12 cellular contexts compared by ENCODE assay signal in genomic region chr7:23410446-23411183, GRCh38. TPM values are rescaled to one million over a fixed set of nuclear protein-coding genes. Genes with fewer than 3 reads are reported as not detected.
A peak's percentile ranks its signal among the peaks of the same experiment; 100 is the strongest.
DNase-seq lines count a peak whose midpoint lies in the region; ATAC-seq and TF ChIP-seq lines count a peak whose summit lies in the region.
"Had no signal": no experiment of that assay in that cellular context is flagged by ENCODE, and none has a peak within 500 bp of the region (broad histone marks: within the 10 kb centered on the region; RNA-seq: fewer than 3 reads in every experiment).

No MANE protein-coding gene starts in this region.

- H3K4me1 ChIP-seq in right lobe of liver, result no peaks in the 10 kb centered on the region

- H3K36me3 Mint-ChIP-seq in HFFc6 (ENCODE audit: low read depth), result peaks cover 50% of the 10 kb centered on the region
- H3K36me3 Mint-ChIP-seq: CD4-positive, CD25-positive, alpha-beta regulatory T cell; T-cell had no signal

- ATAC-seq in GM18502 (IDR thresholded peaks at IDR 0.05; ENCODE audit: poor library complexity, unreplicated experiment) (peak; percentile 95), GM21367 (IDR thresholded peaks at IDR 0.05; ENCODE audit: unreplicated experiment) (peak; percentile 75), HG03097 (IDR thresholded peaks at IDR 0.05; ENCODE audit: low FRiP score, unreplicated experiment) (peak; percentile 84), right lobe of liver (no peak)
- ATAC-seq: T-cell had no signal

- no peak overlapping the region for H3K27ac ChIP-seq in right lobe of liver
- H3K27ac ChIP-seq: spleen had no signal

- no peak overlapping the region for H3K27ac Mint-ChIP-seq in HFFc6
- H3K27ac Mint-ChIP-seq: CD4-positive, CD25-positive, alpha-beta regulatory T cell; T-cell had no signal

- no peaks in the 10 kb centered on the region for H3K36me3 ChIP-seq in right lobe of liver
- H3K36me3 ChIP-seq: spleen had no signal

- no peaks in the 10 kb centered on the region; the same call in 1 of the 2 replicates for H3K27me3 Mint-ChIP-seq in HFFc6 (ENCODE audit: insufficient read depth)
- H3K27me3 Mint-ChIP-seq: CD4-positive, CD25-positive, alpha-beta regulatory T cell had no signal

- TF ChIP-seq CTCF in HFFc6 (IDR thresholded peaks at IDR 0.05) (no peak), right lobe of liver (IDR thresholded peaks at IDR 0.05) (no peak)

- peak; percentile 46 for DNase-seq in SKM-1 treated with dmso at 0.1 percent for 144 hours (lab: John Stamatoyannopoulos, UW; ENCODE audit: unreplicated experiment)
- no peak for DNase-seq in NCI-H2081 (lab: John Stamatoyannopoulos, UW)
- DNase-seq in occipital lobe (lab: John Stamatoyannopoulos, UW), result no peak
- DNase-seq in HFFc6, result no peak
- DNase-seq in right lobe of liver, result no peak
- DNase-seq: CD4-positive, CD25-positive, alpha-beta regulatory T cell; NCI-H1436 treated with DMSO at 0.1 percent for 48 hours; spleen had no signal

- H3K4me1 Mint-ChIP-seq in HFFc6 (ENCODE audit: low read depth), result 0 out of 2 replicates have a peak, but pooled peaks cover 4% of the 10 kb centered on the region
- H3K4me1 Mint-ChIP-seq: T-cell had no signal

- WGBS in right lobe of liver (ENCODE audit: insufficient coverage, low coverage, low lambda C conversion rate, missing lambda C conversion rate), result 87% methylated on average over 5 of the region's 7 CpGs

- intact Hi-C loops in right lobe of liver (cut with DNase I), result no loop called here

- H3K9me3 Mint-ChIP-seq in HFFc6, result no peaks in the 10 kb centered on the region; the same call in 1 of the 2 replicates
- H3K9me3 Mint-ChIP-seq: T-cell had no signal

- no peaks in the 10 kb centered on the region for H3K9me3 ChIP-seq in right lobe of liver

- no peak overlapping the region for H3K4me3 ChIP-seq in right lobe of liver
- H3K4me3 ChIP-seq: spleen had no signal

- no peak overlapping the region for H3K4me3 Mint-ChIP-seq in HFFc6
- H3K4me3 Mint-ChIP-seq: CD4-positive, CD25-positive, alpha-beta regulatory T cell; T-cell had no signal

- no peaks in the 10 kb centered on the region for H3K27me3 ChIP-seq in right lobe of liver

- no peak for TF ChIP-seq POLR2A in right lobe of liver (IDR thresholded peaks at IDR 0.05)

RNA-seq across cellular contexts. Expression of gene IGF2BP3, which starts 59.7 kb away (rescaled TPM):
- 84.1 TPM for total RNA-seq in occipital lobe
- 10 to 100 TPM; 23.8 to 33.1 (median 31.0) TPM for total RNA-seq in HFFc6 (2021; fragmentation: NEBNext Ultra II Directional; extraction: Animal tissue kit (Norgen Biotek cat#: 25700))
- under 1 TPM in 5 of 6 experiments, not detected in 1; 0.12 to 0.64 (median 0.19) TPM for total RNA-seq in right lobe of liver

Comparison
In these comparisons a context has a peak if more than half of its experiments do, and no peak if none do; other contexts are left out.
1. ATAC-seq: peak in GM18502 (single experiment), GM21367 (single experiment) and HG03097 (single experiment); none in right lobe of liver (0 of 4).
2. RNA of gene IGF2BP3, which starts 59.7 kb away (total RNA-seq): 84.1 TPM in occipital lobe (single experiment) and 23.8 to 33.1 TPM in HFFc6; 0.12 to 0.64 TPM in right lobe of liver; every median in the first group is over 10 times any median in the second.